Comparison of ENCODE assay signal across 11 cellular contexts in the genomic region with DNA sequence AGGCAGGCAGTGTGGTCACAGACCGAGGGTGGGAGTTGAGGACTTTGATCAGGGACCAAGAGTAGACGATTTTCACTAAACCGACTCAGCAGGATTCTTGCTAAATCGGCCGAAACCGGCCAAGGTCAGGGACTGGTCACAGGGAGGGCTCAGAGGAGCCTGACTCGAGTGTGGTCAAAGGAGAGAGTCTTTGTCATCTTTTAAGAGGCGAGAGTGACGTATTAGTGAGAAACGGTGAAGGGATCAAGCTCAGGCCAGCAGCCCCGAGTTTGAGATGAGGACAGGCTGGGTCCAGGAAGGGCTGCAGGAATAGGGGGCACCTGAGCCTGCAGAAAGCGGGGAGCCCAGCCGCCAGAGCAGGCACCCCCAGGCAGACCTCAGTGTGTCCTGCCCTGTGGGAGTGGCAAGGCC. TPM values are rescaled to one million over a fixed set of nuclear protein-coding genes. Genes with fewer than 3 reads are reported as not detected.
DNase-seq lines count a peak whose midpoint lies in the region; ATAC-seq and TF ChIP-seq lines count a peak whose summit lies in the region.
"Had no signal": no experiment of that assay in that cellular context is flagged by ENCODE, and none has a peak within 500 bp of the region (broad histone marks: within the 10 kb centered on the region; RNA-seq: fewer than 3 reads in every experiment).

No MANE protein-coding gene starts in this region.

- peaks cover 9% of the 10 kb centered on the region for H3K4me1 ChIP-seq in thymus (ENCODE audit: control insufficient read depth, insufficient read depth, low read length)

- peak overlapping the region; percentile 90 for H3K4me3 Mint-ChIP-seq in activated naive CD8-positive, alpha-beta T cell
- H3K4me3 Mint-ChIP-seq in naive B cell: peak overlapping the region; percentile 18 to 97 (median 88)

- POLR2A ChIA-PET in GM10248 (lab: Yijun Ruan, JAX): no interaction called here

- ATAC-seq in naive B cell (ENCODE audit: low read depth in 2 of 2) (no peak), HG02798 (IDR thresholded peaks at IDR 0.05; ENCODE audit: poor library complexity, unreplicated experiment) (no peak)
- ATAC-seq: left cardiac atrium had no signal

- H3K4me1 Mint-ChIP-seq in activated naive CD8-positive, alpha-beta T cell (ENCODE audit: low read depth): peaks cover 22% of the 10 kb centered on the region
- H3K4me1 Mint-ChIP-seq in naive B cell: peaks cover 8 to 26% (median 16%) of the 10 kb centered on the region in 3 donors

- H3K27me3 ChIP-seq in thymus (ENCODE audit: control insufficient read depth, insufficient read depth): no peaks in the 10 kb centered on the region

- no peak for TF ChIP-seq CTCF in GM10248 (IDR thresholded peaks at IDR 0.05; ENCODE audit: control extremely low read depth, extremely low read depth, low read depth, missing control alignments)

- CTCF ChIA-PET in GM10248 (lab: Yijun Ruan, JAX): interaction anchor here (1.6 kb wide), 1 partner anchor 112 kb away, joined by 6 read pairs; no protein-coding TSS in a partner anchor

- 96% methylated on average over 13 of the region's 13 CpGs for WGBS in thymus

- H3K27me3 Mint-ChIP-seq in activated naive CD8-positive, alpha-beta T cell: no peaks in the 10 kb centered on the region
- no peaks in the 10 kb centered on the region for H3K27me3 Mint-ChIP-seq in naive B cell

- H3K27ac ChIP-seq in thymus (ENCODE audit: low read depth): peak overlapping the region; percentile 52

- H3K9me3 ChIP-seq in thymus (ENCODE audit: control insufficient read depth): no peaks in the 10 kb centered on the region

- peak overlapping the region; percentile 47 for H3K27ac Mint-ChIP-seq in activated naive CD8-positive, alpha-beta T cell
- H3K27ac Mint-ChIP-seq in naive B cell: peak overlapping the region in 3 of 6 donors; percentile 95 to 99 (median 98)

- no peak overlapping the region for H3K4me3 ChIP-seq in thymus (ENCODE audit: low read length)

- no peaks in the 10 kb centered on the region for H3K36me3 ChIP-seq in thymus (ENCODE audit: control insufficient read depth, insufficient read depth)

- peak; percentile 62 for DNase-seq in activated effector memory CD4-positive, alpha-beta T cell treated with anti-CD3 and anti-CD28 coated beads, Interleukin-2, amount 50 U/mL, for 16 hours
- DNase-seq in activated effector memory CD4-positive, alpha-beta T cell treated with Interleukin-2 at 50 U/mL for 16 hours: no peak
- DNase-seq in naive B cell: no peak
- DNase-seq in GM10248 (ENCODE audit: extremely low spot score): no peak
- DNase-seq in central memory CD4-positive, alpha-beta T cell: no peak
- DNase-seq: KBM-7, left cardiac atrium, OCI-M1 had no signal

- H3K36me3 Mint-ChIP-seq in activated naive CD8-positive, alpha-beta T cell: peaks cover 11% of the 10 kb centered on the region
- H3K36me3 Mint-ChIP-seq in naive B cell: no peaks in the 10 kb centered on the region

- H3K9me3 Mint-ChIP-seq in activated naive CD8-positive, alpha-beta T cell (ENCODE audit: low read depth): no peaks in the 10 kb centered on the region
- peaks cover 0 to 2% (median 0%) of the 10 kb centered on the region in 7 donors for H3K9me3 Mint-ChIP-seq in naive B cell

RNA-seq across cellular contexts. Expression of gene FAM20C, which starts 41.6 kb away (rescaled TPM):
- polyA plus RNA-seq in naive B cell (ENCODE audit: low read depth in 6 of 6) (under 1 TPM in 1 of 6 donors, not detected in 5; 0.18 TPM), thymus (16.5 TPM)

Comparison
In these comparisons a context has a peak if more than half of its experiments do, and no peak if none do; other contexts are left out.
1. RNA of gene FAM20C, which starts 41.6 kb away (polyA plus RNA-seq): 16.5 TPM in thymus (single experiment); 0.18 TPM in naive B cell; every median in the first group is over 10 times any median in the second.